ENCODE assay signal across 2 cellular contexts in genomic region chr15:56811586-56811985, GRCh38.
TF ChIP-seq lines count a peak whose summit lies in the region.

No MANE protein-coding gene starts in this region.

TF ChIP-seq in HepG2, 621 proteins besides CTCF, POLR2A, EP300 and RAD21 (continued from another document):
- TF ChIP-seq ZNF513 (CRISPR knock-in tag; conservative IDR thresholded peaks at IDR 0.05) (no peak), RBM39 (IDR thresholded peaks at IDR 0.05; ENCODE audit: low read depth, low read length, poor library complexity, severe bottlenecking) (no peak), MZF1 (CRISPR knock-in tag; IDR thresholded peaks at IDR 0.05; ENCODE audit: borderline replicate concordance) (no peak), ZFP37 (CRISPR knock-in tag; IDR thresholded peaks at IDR 0.05; ENCODE audit: borderline replicate concordance) (no peak), NFYB (CRISPR knock-in tag; IDR thresholded peaks at IDR 0.05) (no peak), ARNT (IDR thresholded peaks at IDR 0.05) (no peak), MTF2 (CRISPR knock-in tag; IDR thresholded peaks at IDR 0.05; ENCODE audit: borderline replicate concordance) (no peak), CEBPB (IDR thresholded peaks at IDR 0.05; ENCODE audit: borderline replicate concordance, low read depth, low read length) (no peak), EZH2 (conservative IDR thresholded peaks at IDR 0.05; ENCODE audit: low read depth, low read length) (no peak), SIX4 (CRISPR knock-in tag; IDR thresholded peaks at IDR 0.05) (no peak), ZNF362 (CRISPR knock-in tag; IDR thresholded peaks at IDR 0.05; ENCODE audit: borderline replicate concordance) (no peak), TARDBP (CRISPR knock-in tag; IDR thresholded peaks at IDR 0.05) (no peak)

TF ChIP-seq in GM12878, 131 proteins besides CTCF, POLR2A, EP300 and RAD21 (continued from another document):
- TF ChIP-seq SKIL (IDR thresholded peaks at IDR 0.05; ENCODE audit: low read depth, poor library complexity, severe bottlenecking) (no peak), HDAC2 (IDR thresholded peaks at IDR 0.05) (no peak), FOXM1 (IDR thresholded peaks at IDR 0.05; ENCODE audit: low read depth, low read length) (no peak), RB1 (IDR thresholded peaks at IDR 0.05; ENCODE audit: borderline replicate concordance) (no peak), PBX3 (IDR thresholded peaks at IDR 0.05; ENCODE audit: insufficient replicate concordance, low read depth, low read length) (no peak), FOS (IDR thresholded peaks at IDR 0.05; ENCODE audit: borderline replicate concordance, extremely low read depth, insufficient read length) (no peak), IKZF1 (conservative IDR thresholded peaks at IDR 0.05) (no peak), PRDM15 (CRISPR knock-in tag; IDR thresholded peaks at IDR 0.05) (no peak), SREBF2 (IDR thresholded peaks at IDR 0.05; ENCODE audit: low read length) (no peak), RELB (IDR thresholded peaks at IDR 0.05; ENCODE audit: low read depth) (no peak), MYC (IDR thresholded peaks at IDR 0.05; ENCODE audit: insufficient read depth, insufficient read length, insufficient replicate concordance, low read length, severe bottlenecking) (no peak)
